ENCODE assay signal across 18 cellular contexts in genomic region chr6:151803743-151804142, GRCh38. TPM values are rescaled to one million over a fixed set of nuclear protein-coding genes. Genes with fewer than 3 reads are reported as not detected.
DNase-seq lines count a peak whose midpoint lies in the region; ATAC-seq and TF ChIP-seq lines count a peak whose summit lies in the region.
"Had no signal": no experiment of that assay in that cellular context is flagged by ENCODE, and none has a peak within 500 bp of the region (broad histone marks: within the 10 kb centered on the region; RNA-seq: fewer than 3 reads in every experiment).

No MANE protein-coding gene starts in this region.

- H3K4me3 ChIP-seq in ascending aorta (no peak overlapping the region), thoracic aorta (no peak overlapping the region), Caco-2 (ENCODE audit: low read depth, low read length) (no peak overlapping the region)
- H3K4me3 ChIP-seq: BLaER1 treated with 17β-estradiol and CSF1 and Interleukin-3, amounts not matched to agents 10 nM and 100 nM; GM12878 had no signal

- no peak for ATAC-seq in thoracic aorta (ENCODE audit: insufficient number of reproducible peaks, low FRiP score, low read depth)
- ATAC-seq: CD8-positive, alpha-beta T cell; GM12878 had no signal

- no peaks in the 10 kb centered on the region for H3K4me1 Mint-ChIP-seq in Caco-2 (ENCODE audit: low read depth, unreplicated experiment)

- intact Hi-C loops in ascending aorta (cut with DNase I): no loop called here
- intact Hi-C loops in Caco-2 (cut with micrococcal nuclease; ENCODE audit: unreplicated experiment): no loop called here

- H3K27ac Mint-ChIP-seq in Caco-2 (ENCODE audit: unreplicated experiment): no peak overlapping the region
- H3K27ac Mint-ChIP-seq: B cell; CD8-positive, alpha-beta T cell; H9 had no signal

- H3K36me3 ChIP-seq in ascending aorta (no peaks in the 10 kb centered on the region), thoracic aorta (no peaks in the 10 kb centered on the region), Caco-2 (ENCODE audit: control insufficient read depth, insufficient read depth, low read length) (no peaks in the 10 kb centered on the region)
- H3K36me3 ChIP-seq: BLaER1 treated with 17β-estradiol and CSF1 and Interleukin-3, amounts not matched to agents 10 nM and 100 nM had no signal

- POLR2A ChIA-PET in Caco-2 (lab: Charles Lee): no interaction called here

- DNase-seq in COLO668 (lab: John Stamatoyannopoulos, UW; ENCODE audit: unreplicated experiment) (peak; percentile 2), ascending aorta (ENCODE audit: low spot score in 2 of 2) (no peak), thoracic aorta (ENCODE audit: low spot score) (no peak), Caco-2 (no peak), activated gamma-delta T cell (lab: John Stamatoyannopoulos, UW) (no peak), pons (ENCODE audit: low spot score) (no peak), NOMO-1 (lab: John Stamatoyannopoulos, UW; ENCODE audit: unreplicated experiment in 2 of 2) (no peak)
- DNase-seq: 8988T; CD8-positive, alpha-beta T cell; COR-L47; DMS79 treated with DMSO at 0.1 percent for 48 hours; GOT3; H9 had no signal

- CTCF ChIA-PET in Caco-2 (lab: Charles Lee): no interaction called here

- H3K27me3 ChIP-seq in ascending aorta: no peaks in the 10 kb centered on the region
- no peaks in the 10 kb centered on the region for H3K27me3 ChIP-seq in thoracic aorta (replicated peaks; ENCODE audit: insufficient read depth)
- H3K27me3 ChIP-seq in Caco-2 (replicated peaks; ENCODE audit: control insufficient read depth, insufficient read depth, low read length): no peaks in the 10 kb centered on the region

- TF ChIP-seq CTCF in ascending aorta (IDR thresholded peaks at IDR 0.05): no peak
- no peak for TF ChIP-seq CTCF in thoracic aorta (IDR thresholded peaks at IDR 0.05)
- no peak for TF ChIP-seq CTCF in Caco-2 (IDR thresholded peaks at IDR 0.05; ENCODE audit: insufficient read depth in 1 of 2, low read depth in 1 of 2, low read length in 1 of 2, severe bottlenecking in 1 of 2, unreplicated experiment in 1 of 2)

- no peaks in the 10 kb centered on the region for H3K9me3 ChIP-seq in ascending aorta
- no peaks in the 10 kb centered on the region for H3K9me3 ChIP-seq in thoracic aorta
- no peaks in the 10 kb centered on the region for H3K9me3 ChIP-seq in Caco-2

- BruUV-seq in Caco-2 (replicated peaks; lab: Mats Ljungman, UMichigan): no TSS peak

- no peaks in the 10 kb centered on the region for H3K9me3 Mint-ChIP-seq in Caco-2 (ENCODE audit: unreplicated experiment)
- H3K9me3 Mint-ChIP-seq: CD8-positive, alpha-beta T cell; H9 had no signal

- H3K4me1 ChIP-seq in ascending aorta (peaks cover 7 to 21% of the 10 kb centered on the region in 2 donors), thoracic aorta (ENCODE audit: control insufficient read depth in 1 of 2, low read depth in 2 of 2) (peaks cover 11 to 36% of the 10 kb centered on the region in 2 donors), Caco-2 (no peaks in the 10 kb centered on the region)

- H3K27me3 Mint-ChIP-seq in Caco-2 (ENCODE audit: insufficient read depth, unreplicated experiment): peaks cover 9% of the 10 kb centered on the region

- H3K27ac ChIP-seq in ascending aorta (peak overlapping the region; percentile 26 to 47), thoracic aorta (peak overlapping the region; percentile 60 to 76)
- H3K27ac ChIP-seq: BLaER1 treated with 17β-estradiol and CSF1 and Interleukin-3, amounts not matched to agents 10 nM and 100 nM had no signal

- H3K36me3 Mint-ChIP-seq in Caco-2 (ENCODE audit: insufficient read depth, unreplicated experiment): no peaks in the 10 kb centered on the region
- H3K36me3 Mint-ChIP-seq: CD8-positive, alpha-beta T cell had no signal

- H3K4me3 Mint-ChIP-seq in Caco-2 (ENCODE audit: unreplicated experiment): no peak overlapping the region
- H3K4me3 Mint-ChIP-seq: B cell; CD8-positive, alpha-beta T cell; H9 had no signal

RNA-seq across cellular contexts. Expression of gene ESR1, which starts 3.7 kb away (rescaled TPM):
- total RNA-seq in ascending aorta: 3.0 TPM
- 1 to 10 TPM; 4.9 TPM for total RNA-seq in thoracic aorta
- total RNA-seq in Caco-2 (2022): not detected in 2 replicates
- total RNA-seq: G401, H9, HT-29 had no signal
